Comparison of ENCODE assay signal across 19 cellular contexts in genomic region chr12:80291108-80291754, GRCh38.
DNase-seq lines count a peak whose midpoint lies in the region; ATAC-seq, FAIRE-seq and TF ChIP-seq lines count a peak whose summit lies in the region.
"Had no signal": no experiment of that assay in that cellular context is flagged by ENCODE, and none has a peak within 500 bp of the region (broad histone marks: within the 10 kb centered on the region; RNA-seq: fewer than 3 reads in every experiment).

No MANE protein-coding gene starts in this region.

- intact Hi-C loops in posterior cingulate gyrus (cut with DNase I) = no loop called here

- ATAC-seq in GM19438 (IDR thresholded peaks at IDR 0.05; ENCODE audit: low read depth, unreplicated experiment) = peak; percentile 51
- ATAC-seq in HG02763 (IDR thresholded peaks at IDR 0.05; ENCODE audit: unreplicated experiment) = peak; percentile 37
- ATAC-seq in HG03432 (IDR thresholded peaks at IDR 0.05; ENCODE audit: unreplicated experiment) = peak; percentile 62
- ATAC-seq: A549, left ventricle myocardium superior, psoas muscle had no signal

- no peaks in the 10 kb centered on the region for H3K27me3 Mint-ChIP-seq in activated naive CD8-positive, alpha-beta T cell treated with anti-CD3 and anti-CD28 coated beads for 36 hours
- H3K27me3 Mint-ChIP-seq: activated naive CD8-positive, alpha-beta T cell treated with anti-CD3 and anti-CD28 coated beads, Interleukin-2, amount 10 ng/mL, durations not matched to agents 7 days and 5 days; CD4-positive, CD25-positive, alpha-beta regulatory T cell had no signal

- H3K36me3 Mint-ChIP-seq in activated naive CD8-positive, alpha-beta T cell treated with anti-CD3 and anti-CD28 coated beads for 36 hours = no peaks in the 10 kb centered on the region
- H3K36me3 Mint-ChIP-seq: activated naive CD8-positive, alpha-beta T cell treated with anti-CD3 and anti-CD28 coated beads, Interleukin-2, amount 10 ng/mL, durations not matched to agents 7 days and 5 days; CD4-positive, CD25-positive, alpha-beta regulatory T cell; naive B cell had no signal

- no peaks in the 10 kb centered on the region for H3K9me3 Mint-ChIP-seq in activated naive CD8-positive, alpha-beta T cell treated with anti-CD3 and anti-CD28 coated beads for 36 hours
- H3K9me3 Mint-ChIP-seq: activated naive CD8-positive, alpha-beta T cell treated with anti-CD3 and anti-CD28 coated beads, Interleukin-2, amount 10 ng/mL, durations not matched to agents 7 days and 5 days had no signal

- no peak overlapping the region for H3K27ac Mint-ChIP-seq in activated naive CD8-positive, alpha-beta T cell treated with anti-CD3 and anti-CD28 coated beads for 36 hours
- H3K27ac Mint-ChIP-seq: activated naive CD8-positive, alpha-beta T cell treated with anti-CD3 and anti-CD28 coated beads, Interleukin-2, amount 10 ng/mL, durations not matched to agents 7 days and 5 days; CD4-positive, CD25-positive, alpha-beta regulatory T cell; H9; naive B cell had no signal

- DNase-seq in GM12891 (ENCODE audit: insufficient read length, low spot score) (no peak), NCI-H69 (lab: John Stamatoyannopoulos, UW) (no peak), posterior cingulate gyrus (no peak), ecto neural progenitor cell (ENCODE audit: low spot score) (no peak)
- DNase-seq in activated naive CD8-positive, alpha-beta T cell treated with anti-CD3 and anti-CD28 coated beads for 36 hours = no peak
- DNase-seq: activated naive CD8-positive, alpha-beta T cell treated with anti-CD3 and anti-CD28 coated beads, Interleukin-2, amount 10 ng/mL, durations not matched to agents 7 days and 5 days; activated T-cell treated with anti-CD3 and anti-CD28 coated beads for 4 hours; CD4-positive, CD25-positive, alpha-beta regulatory T cell; H9; left ventricle myocardium superior; naive B cell; NCI-H2029; NCI-H526 treated with DMSO at 0.1 percent for 48 hours; psoas muscle; stomach had no signal

- no peak for TF ChIP-seq POLR2A in GM12891 (IDR thresholded peaks at IDR 0.05; ENCODE audit: low read depth, low read length)

- no peak overlapping the region for H3K4me3 Mint-ChIP-seq in activated naive CD8-positive, alpha-beta T cell treated with anti-CD3 and anti-CD28 coated beads for 36 hours
- H3K4me3 Mint-ChIP-seq: activated naive CD8-positive, alpha-beta T cell treated with anti-CD3 and anti-CD28 coated beads, Interleukin-2, amount 10 ng/mL, durations not matched to agents 7 days and 5 days; CD4-positive, CD25-positive, alpha-beta regulatory T cell; H9; naive B cell had no signal

- peak; percentile 35 for FAIRE-seq in GM12891 (lab: Jason Lieb, UNC)
- FAIRE-seq: A549 had no signal

- no peaks in the 10 kb centered on the region for H3K4me1 Mint-ChIP-seq in activated naive CD8-positive, alpha-beta T cell treated with anti-CD3 and anti-CD28 coated beads for 36 hours
- H3K4me1 Mint-ChIP-seq: activated naive CD8-positive, alpha-beta T cell treated with anti-CD3 and anti-CD28 coated beads, Interleukin-2, amount 10 ng/mL, durations not matched to agents 7 days and 5 days; CD4-positive, CD25-positive, alpha-beta regulatory T cell; H9; naive B cell had no signal

TF ChIP-seq in GM12891, 5 proteins besides CTCF, POLR2A, EP300 and RAD21:
- TF ChIP-seq POLR2AphosphoS5 (IDR thresholded peaks at IDR 0.05; ENCODE audit: low read depth, low read length) (no peak), SPI1 (IDR thresholded peaks at IDR 0.05; ENCODE audit: low read depth, low read length) (peak; percentile 82)
